20 cellular contexts compared by ENCODE assay signal in the genomic region with DNA sequence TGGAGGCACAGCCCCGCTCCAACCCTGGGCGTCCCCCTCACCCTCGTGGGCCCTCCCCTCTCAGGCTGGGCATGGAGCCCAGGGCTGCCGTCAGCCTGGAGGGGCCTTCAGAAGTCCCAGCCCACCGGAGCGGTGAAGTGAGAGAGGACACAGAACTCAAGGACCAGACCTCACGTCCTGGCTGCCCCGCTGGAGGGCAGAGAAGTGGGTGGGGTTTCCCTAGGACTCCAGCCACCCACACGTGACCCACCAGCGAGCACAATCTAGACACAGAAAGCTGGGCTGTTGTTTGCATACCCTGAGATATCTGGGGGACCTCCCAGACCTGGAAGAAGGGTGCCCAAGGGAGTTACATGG. TPM values are rescaled to one million over a fixed set of nuclear protein-coding genes. Genes with fewer than 3 reads are reported as not detected.
DNase-seq lines count a peak whose midpoint lies in the region; ATAC-seq and TF ChIP-seq lines count a peak whose summit lies in the region.
"Had no signal": no experiment of that assay in that cellular context is flagged by ENCODE, and none has a peak within 500 bp of the region (broad histone marks: within the 10 kb centered on the region; RNA-seq: fewer than 3 reads in every experiment).

No MANE protein-coding gene starts in this region.

- H3K4me1 Mint-ChIP-seq in activated CD4-positive, alpha-beta memory T cell treated with anti-CD3 and anti-CD28 coated beads, Interleukin-2, amount 10 ng/mL, durations not matched to agents 7 days and 5 days: no peaks in the 10 kb centered on the region
- H3K4me1 Mint-ChIP-seq in activated naive CD4-positive, alpha-beta T cell treated with anti-CD3 and anti-CD28 coated beads, Interleukin-2, amount 10 ng/mL, durations not matched to agents 7 days and 5 days: no peaks in the 10 kb centered on the region

- peak; percentile 74 for ATAC-seq in left ventricle myocardium superior
- peak in 3 of 4 donors; percentile 11 to 39 (median 15) for ATAC-seq in psoas muscle
- ATAC-seq in HG03097 (IDR thresholded peaks at IDR 0.05; ENCODE audit: low FRiP score, unreplicated experiment): no peak
- ATAC-seq: activated CD4-positive, CD25-positive, alpha-beta regulatory T cell treated with anti-CD3 and anti-CD28 coated beads, Interleukin-2, amount 50 U/mL, for 24 hours; activated T-helper 17 cell treated with anti-CD3 and anti-CD28 coated beads, Interleukin-2, amount 50 U/mL, for 72 hours had no signal

- CTCF ChIA-PET in activated CD4-positive, alpha-beta memory T cell treated with anti-CD3 and anti-CD28 coated beads, Interleukin-2, amount 10 ng/mL, durations not matched to agents 7 days and 5 days (lab: Charles Lee): no interaction called here
- CTCF ChIA-PET in activated naive CD4-positive, alpha-beta T cell treated with anti-CD3 and anti-CD28 coated beads, Interleukin-2, amount 10 ng/mL, durations not matched to agents 7 days and 5 days (lab: Charles Lee): no interaction called here

- no peak for TF ChIP-seq CTCF in Peyer's patch (IDR thresholded peaks at IDR 0.05)
- no peak for TF ChIP-seq CTCF in psoas muscle (IDR thresholded peaks at IDR 0.05)

- DNase-seq in DMS79 treated with DMSO at 0.1 percent for 48 hours (lab: John Stamatoyannopoulos, UW) (peak; percentile 94), Peyer's patch (no peak), left ventricle myocardium superior (peak; percentile 77), psoas muscle (no peak)
- no peak for DNase-seq in activated CD4-positive, alpha-beta memory T cell treated with anti-CD3 and anti-CD28 coated beads, Interleukin-2, amount 10 ng/mL, durations not matched to agents 7 days and 5 days
- DNase-seq in stimulated activated naive CD4-positive, alpha-beta T cell (lab: John Stamatoyannopoulos, UW): no peak
- DNase-seq in activated naive CD4-positive, alpha-beta T cell treated with anti-CD3 and anti-CD28 coated beads, Interleukin-2, amount 10 ng/mL, durations not matched to agents 7 days and 5 days: no peak
- DNase-seq: CD4-positive, alpha-beta T cell; glutamatergic neuron; H7; KBM-7; mesendoderm; NCI-H2171 treated with DMSO at 0.1 percent for 48 hours; NCI-H774; uterus had no signal

- H3K4me3 Mint-ChIP-seq in activated CD4-positive, alpha-beta memory T cell treated with anti-CD3 and anti-CD28 coated beads, Interleukin-2, amount 10 ng/mL, durations not matched to agents 7 days and 5 days: no peak overlapping the region
- no peak overlapping the region for H3K4me3 Mint-ChIP-seq in activated naive CD4-positive, alpha-beta T cell treated with anti-CD3 and anti-CD28 coated beads, Interleukin-2, amount 10 ng/mL, durations not matched to agents 7 days and 5 days
- H3K4me3 Mint-ChIP-seq: activated T-helper 17 cell treated with anti-CD3 and anti-CD28 coated beads, Interleukin-2, amount 50 U/mL, for 72 hours; CD4-positive, alpha-beta T cell; stimulated activated naive CD8-positive, alpha-beta T cell treated with anti-CD3 and anti-CD28 coated beads, Interleukin-15, Interleukin-2, amounts not matched to agents 100 ng/mL and 50 ng/mL, for 24 hours had no signal

- H3K27me3 Mint-ChIP-seq in activated CD4-positive, alpha-beta memory T cell treated with anti-CD3 and anti-CD28 coated beads, Interleukin-2, amount 10 ng/mL, durations not matched to agents 7 days and 5 days: peaks cover 4% of the 10 kb centered on the region
- H3K27me3 Mint-ChIP-seq in activated naive CD4-positive, alpha-beta T cell treated with anti-CD3 and anti-CD28 coated beads, Interleukin-2, amount 10 ng/mL, durations not matched to agents 7 days and 5 days: peaks cover 44% of the 10 kb centered on the region
- H3K27me3 Mint-ChIP-seq: CD4-positive, alpha-beta T cell had no signal

- H3K27ac ChIP-seq in Peyer's patch (peak overlapping the region in 3 of 4 donors; percentile 78 to 96 (median 79)), psoas muscle (peak overlapping the region; percentile 61)
- H3K27ac ChIP-seq: SK-N-MC had no signal

- no peaks in the 10 kb centered on the region for H3K9me3 Mint-ChIP-seq in activated CD4-positive, alpha-beta memory T cell treated with anti-CD3 and anti-CD28 coated beads, Interleukin-2, amount 10 ng/mL, durations not matched to agents 7 days and 5 days
- no peaks in the 10 kb centered on the region for H3K9me3 Mint-ChIP-seq in activated naive CD4-positive, alpha-beta T cell treated with anti-CD3 and anti-CD28 coated beads, Interleukin-2, amount 10 ng/mL, durations not matched to agents 7 days and 5 days
- H3K9me3 Mint-ChIP-seq: activated T-helper 17 cell treated with anti-CD3 and anti-CD28 coated beads, Interleukin-2, amount 50 U/mL, for 72 hours; CD4-positive, alpha-beta T cell; stimulated activated naive CD8-positive, alpha-beta T cell treated with anti-CD3 and anti-CD28 coated beads, Interleukin-15, Interleukin-2, amounts not matched to agents 100 ng/mL and 50 ng/mL, for 24 hours had no signal

- no peak for TF ChIP-seq POLR2A in Peyer's patch (IDR thresholded peaks at IDR 0.05)

- no peaks in the 10 kb centered on the region for H3K36me3 Mint-ChIP-seq in activated CD4-positive, alpha-beta memory T cell treated with anti-CD3 and anti-CD28 coated beads, Interleukin-2, amount 10 ng/mL, durations not matched to agents 7 days and 5 days (ENCODE audit: low read depth)
- H3K36me3 Mint-ChIP-seq in activated naive CD4-positive, alpha-beta T cell treated with anti-CD3 and anti-CD28 coated beads, Interleukin-2, amount 10 ng/mL, durations not matched to agents 7 days and 5 days: no peaks in the 10 kb centered on the region

- H3K4me3 ChIP-seq in Peyer's patch (peak overlapping the region in 1 of 4 donors; percentile 12), psoas muscle (peak overlapping the region; percentile 2)
- H3K4me3 ChIP-seq: SK-N-MC, uterus had no signal

- H3K4me1 ChIP-seq in Peyer's patch (peaks cover 0 to 66% (median 5%) of the 10 kb centered on the region in 4 donors), psoas muscle (peaks cover 63% of the 10 kb centered on the region)
- H3K4me1 ChIP-seq: uterus had no signal

- H3K36me3 ChIP-seq in Peyer's patch: no peaks in the 10 kb centered on the region
- no peaks in the 10 kb centered on the region for H3K36me3 ChIP-seq in psoas muscle (ENCODE audit: insufficient read depth in 1 of 2, low read depth in 1 of 2)
- H3K36me3 ChIP-seq: uterus had no signal

- no peaks in the 10 kb centered on the region for H3K27me3 ChIP-seq in Peyer's patch
- H3K27me3 ChIP-seq in psoas muscle (ENCODE audit: insufficient read depth in 3 of 3, low read length in 2 of 3): no peaks in the 10 kb centered on the region
- H3K27me3 ChIP-seq: uterus had no signal

- intact Hi-C loops in left ventricle myocardium superior (cut with micrococcal nuclease): no loop called here
- intact Hi-C loops in psoas muscle (cut with DNase I): no loop called here

- 39 to 42% (median 41%) methylated on average over 10 of the region's 10 CpGs for WGBS in psoas muscle, 3 donors

- POLR2A ChIA-PET in activated CD4-positive, alpha-beta memory T cell treated with anti-CD3 and anti-CD28 coated beads, Interleukin-2, amount 10 ng/mL, durations not matched to agents 7 days and 5 days (lab: Charles Lee): no interaction called here

- H3K9me3 ChIP-seq in Peyer's patch: no peaks in the 10 kb centered on the region
- no peaks in the 10 kb centered on the region for H3K9me3 ChIP-seq in psoas muscle
- H3K9me3 ChIP-seq: uterus had no signal

- H3K27ac Mint-ChIP-seq in activated CD4-positive, alpha-beta memory T cell treated with anti-CD3 and anti-CD28 coated beads, Interleukin-2, amount 10 ng/mL, durations not matched to agents 7 days and 5 days: no peak overlapping the region
- no peak overlapping the region for H3K27ac Mint-ChIP-seq in activated naive CD4-positive, alpha-beta T cell treated with anti-CD3 and anti-CD28 coated beads, Interleukin-2, amount 10 ng/mL, durations not matched to agents 7 days and 5 days
- H3K27ac Mint-ChIP-seq: activated T-helper 17 cell treated with anti-CD3 and anti-CD28 coated beads, Interleukin-2, amount 50 U/mL, for 72 hours; CD4-positive, alpha-beta T cell; stimulated activated naive CD8-positive, alpha-beta T cell treated with anti-CD3 and anti-CD28 coated beads, Interleukin-15, Interleukin-2, amounts not matched to agents 100 ng/mL and 50 ng/mL, for 24 hours had no signal

RNA-seq across cellular contexts. Expression of gene CASZ1, which starts 59.2 kb away (rescaled TPM):
- total RNA-seq in Peyer's patch: 100 to 1,000 TPM in 3 of 4 donors, 10 to 100 TPM in 1; 87.5 to 165 (median 137) TPM
- 57.8 TPM for total RNA-seq in left ventricle myocardium superior
- 10 to 100 TPM; 53.1 to 83.3 (median 60.8) TPM for total RNA-seq in psoas muscle
- polyA plus RNA-seq in psoas muscle: 10 to 100 TPM in 2 of 3 donors, 1 to 10 TPM in 1; 2.6 to 23.7 (median 11.0) TPM
- total RNA-seq in activated CD4-positive, alpha-beta memory T cell treated with anti-CD3 and anti-CD28 coated beads, Interleukin-2, amount 10 ng/mL, durations not matched to agents 7 days and 5 days: 1 to 10 TPM; 8.1 to 9.0 TPM

Comparison
In these comparisons a context has a peak if more than half of its experiments do, and no peak if none do; other contexts are left out.
1. DNase-seq: peak in DMS79 treated with DMSO at 0.1 percent for 48 hours (single experiment) and left ventricle myocardium superior (single experiment); none in Peyer's patch (0 of 3), psoas muscle (0 of 2), activated CD4-positive, alpha-beta memory T cell treated with anti-CD3 and anti-CD28 coated beads, Interleukin-2, amount 10 ng/mL, durations not matched to agents 7 days and 5 days (single experiment), stimulated activated naive CD4-positive, alpha-beta T cell (0 of 6) and activated naive CD4-positive, alpha-beta T cell treated with anti-CD3 and anti-CD28 coated beads, Interleukin-2, amount 10 ng/mL, durations not matched to agents 7 days and 5 days (single experiment).